ENCODE assay signal across 23 cellular contexts in the genomic region with DNA sequence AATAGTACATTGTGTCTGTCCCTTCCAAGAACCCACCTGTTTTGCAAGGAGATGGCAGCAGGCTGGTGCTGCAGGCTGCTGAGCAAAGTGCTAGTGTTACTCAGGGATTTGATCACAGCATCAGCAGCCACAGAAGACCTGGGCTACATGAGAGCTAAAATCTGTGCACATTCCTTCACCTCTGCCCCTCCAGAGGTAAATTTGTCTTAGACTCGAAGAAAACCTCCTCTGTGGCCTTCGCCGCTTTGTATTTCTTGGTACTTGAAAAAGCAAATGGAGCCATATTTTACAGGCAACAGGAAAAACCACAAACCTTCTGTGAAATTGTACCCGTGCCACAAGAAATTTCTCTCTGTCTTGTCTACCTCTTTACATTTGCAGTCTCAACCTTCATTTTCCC.
"Had no signal": no experiment of that assay in that cellular context is flagged by ENCODE, and none has a peak within 500 bp of the region (broad histone marks: within the 10 kb centered on the region; RNA-seq: fewer than 3 reads in every experiment).

No MANE protein-coding gene starts in this region.

- H3K4me1 ChIP-seq: SJCRH30 had no signal

- H3K27ac ChIP-seq: RWPE1, SJCRH30 had no signal

- H3K9me3 ChIP-seq: MG63, SJCRH30 had no signal

- H3K36me3 ChIP-seq: MG63, SJCRH30 had no signal

- H3K4me3 ChIP-seq: MG63, SJCRH30 had no signal

- DNase-seq: IMR-90, Karpas-422, KG1, NCI-H1092, NCI-H1105 treated with DMSO at 0.1 percent for 48 hours, NCI-H1417 treated with DMSO at 0.1 percent for 48 hours, NCI-H146, NCI-H1694 treated with DMSO at 0.1 percent for 48 hours, NCI-H1930, NCI-H2081, NCI-H2107, NCI-H2227 treated with DMSO at 0.1 percent for 48 hours, NCI-H524, NCI-H526 treated with DMSO at 0.1 percent for 48 hours, NCI-H774, PC-3, SHP77, SJCRH30 had no signal

- H3K27me3 ChIP-seq: MG63, SJCRH30 had no signal

- ATAC-seq: HepG2, Panc1, PC-3, SK-N-SH treated with all-trans-retinoic acid at 6 μM for 48 hours had no signal
